1 cellular context compared by ENCODE assay signal in the genomic region with DNA sequence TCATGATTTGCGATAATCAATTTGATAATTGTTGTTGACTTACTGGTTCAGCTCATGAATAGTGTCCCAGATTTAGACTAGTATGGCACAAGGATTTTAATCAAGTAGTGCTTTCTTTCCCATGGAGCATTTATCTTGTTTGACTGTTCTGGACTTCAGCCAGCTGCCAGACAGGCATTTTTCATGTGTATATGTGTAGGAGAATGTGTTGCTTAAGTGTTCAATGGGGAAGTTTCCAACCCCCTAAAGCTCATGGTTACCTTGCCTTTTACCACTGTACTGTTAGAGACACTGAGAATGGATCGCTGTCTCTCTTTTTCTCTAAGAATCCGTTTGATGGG.
TF ChIP-seq lines count a peak whose summit lies in the region.

No MANE protein-coding gene starts in this region.

TF ChIP-seq in SK-N-SH, 30 proteins besides CTCF, POLR2A, EP300 and RAD21:
- TF ChIP-seq, protein P1, sequence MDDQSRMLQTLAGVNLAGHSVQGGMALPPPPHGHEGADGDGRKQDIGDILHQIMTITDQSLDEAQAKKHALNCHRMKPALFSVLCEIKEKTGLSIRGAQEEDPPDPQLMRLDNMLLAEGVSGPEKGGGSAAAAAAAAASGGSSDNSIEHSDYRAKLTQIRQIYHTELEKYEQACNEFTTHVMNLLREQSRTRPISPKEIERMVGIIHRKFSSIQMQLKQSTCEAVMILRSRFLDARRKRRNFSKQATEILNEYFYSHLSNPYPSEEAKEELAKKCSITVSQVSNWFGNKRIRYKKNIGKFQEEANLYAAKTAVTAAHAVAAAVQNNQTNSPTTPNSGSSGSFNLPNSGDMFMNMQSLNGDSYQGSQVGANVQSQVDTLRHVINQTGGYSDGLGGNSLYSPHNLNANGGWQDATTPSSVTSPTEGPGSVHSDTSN (IDR thresholded peaks at IDR 0.05) = peak; percentile 77
- peak; percentile 39; the same call in 1 of the 2 replicates for TF ChIP-seq NFIC (IDR thresholded peaks at IDR 0.05; ENCODE audit: borderline replicate concordance)
- TF ChIP-seq TEAD4 (IDR thresholded peaks at IDR 0.05; ENCODE audit: borderline replicate concordance, insufficient read depth) = no peak
